Comparison of ENCODE assay signal across 8 cellular contexts in genomic region chr11:62678770-62679696, GRCh38. TPM values are rescaled to one million over a fixed set of nuclear protein-coding genes. Genes with fewer than 3 reads are reported as not detected.
A peak's percentile ranks its signal among the peaks of the same experiment; 100 is the strongest.
DNase-seq lines count a peak whose midpoint lies in the region; ATAC-seq and TF ChIP-seq lines count a peak whose summit lies in the region.

Gene UBXN1 (minus strand): TSS chr11:62679073. CDS start chr11:62678923, 150 bp downstream.

- H3K27me3 ChIP-seq in Karpas-422 (ENCODE audit: low read length) (no peaks in the 10 kb centered on the region), fibroblast of lung (ENCODE audit: control insufficient read depth, insufficient read depth, low read length) (no peaks in the 10 kb centered on the region)

- H3K9me2 ChIP-seq in Karpas-422 (replicated peaks; ENCODE audit: insufficient read depth, low read length), result no peaks in the 10 kb centered on the region

- H3K4me3 Mint-ChIP-seq in naive thymus-derived CD8-positive, alpha-beta T cell, result peak within 1 kb of the TSS; percentile 86 to 94 (median 90)
- H3K4me3 Mint-ChIP-seq in stimulated activated naive B cell treated with anti-CD40 and anti-IgM and Interleukin-4, amounts not matched to agents 10 μg/mL and 1 μg/mL and 100 μg/mL, for 72 hours, result peak within 1 kb of the TSS; percentile 90 to 96

- H3K9me3 Mint-ChIP-seq in naive thymus-derived CD8-positive, alpha-beta T cell, result no peaks in the 10 kb centered on the region
- no peaks in the 10 kb centered on the region for H3K9me3 Mint-ChIP-seq in stimulated activated naive B cell treated with anti-CD40 and anti-IgM and Interleukin-4, amounts not matched to agents 10 μg/mL and 1 μg/mL and 100 μg/mL, for 72 hours

- H3K36me3 ChIP-seq in Karpas-422 (ENCODE audit: insufficient read depth, low read length) (peaks cover 9% of the 10 kb centered on the region; the same call in 1 of the 2 replicates), fibroblast of lung (ENCODE audit: control insufficient read depth, insufficient read depth, low read length) (peaks cover 7% of the 10 kb centered on the region)

- peak within 1 kb of the TSS; percentile 98 for H3K4me3 ChIP-seq in Karpas-422 (ENCODE audit: low read length)
- H3K4me3 ChIP-seq in fibroblast of lung (replicated peaks in 1 of 4; ENCODE audit: control extremely low read depth in 1 of 4, insufficient read depth in 1 of 4, low read depth in 3 of 4, low read length in 4 of 4), result peak within 1 kb of the TSS; percentile 74 to 88 (median 82)

- TF ChIP-seq CTCF in RWPE1 (conservative IDR thresholded peaks at IDR 0.05; ENCODE audit: low read depth) (no peak), fibroblast of lung (conservative IDR thresholded peaks at IDR 0.05 in 1 of 2, IDR thresholded peaks at IDR 0.05 in 1 of 2; ENCODE audit: low read depth in 1 of 2, low read length in 2 of 2) (no peak)

- no peaks in the 10 kb centered on the region for H3K27me3 Mint-ChIP-seq in naive thymus-derived CD8-positive, alpha-beta T cell
- no peaks in the 10 kb centered on the region for H3K27me3 Mint-ChIP-seq in stimulated activated naive B cell treated with anti-CD40 and anti-IgM and Interleukin-4, amounts not matched to agents 10 μg/mL and 1 μg/mL and 100 μg/mL, for 72 hours

- no peaks in the 10 kb centered on the region; the same call in 1 of the 2 replicates for H4K20me1 ChIP-seq in Karpas-422 (ENCODE audit: insufficient read depth, low read depth, low read length)
- H4K20me1 ChIP-seq in fibroblast of lung (ENCODE audit: control insufficient read depth, extremely low read depth, insufficient read depth, low read length), result no peaks in the 10 kb centered on the region

- DNase-seq in CD1c-positive myeloid dendritic cell (ENCODE audit: extremely low spot score) (peak; percentile 98), Karpas-422 (peak; percentile 96), RWPE1 (ENCODE audit: low spot score) (peak; percentile 79), fibroblast of lung (ENCODE audit: low read depth in 2 of 2) (peak; percentile 89)
- peak; percentile 63 to 77 for DNase-seq in activated T-helper 1 cell treated with anti-CD3 and anti-CD28 coated beads, Interleukin-2, amount 50 U/mL, for 16 hours (ENCODE audit: low read depth in 1 of 2, low spot score in 1 of 2)
- peak; percentile 68 to 89 (median 78) for DNase-seq in naive thymus-derived CD8-positive, alpha-beta T cell
- DNase-seq in stimulated activated naive B cell treated with anti-CD40 and anti-IgM and Interleukin-4, amounts not matched to agents 10 μg/mL and 1 μg/mL and 100 μg/mL, for 72 hours, result peak; percentile 87

- peaks cover 19 to 42% (median 38%) of the 10 kb centered on the region in 4 donors for H3K4me1 Mint-ChIP-seq in naive thymus-derived CD8-positive, alpha-beta T cell
- peaks cover 25 to 37% of the 10 kb centered on the region in 2 donors for H3K4me1 Mint-ChIP-seq in stimulated activated naive B cell treated with anti-CD40 and anti-IgM and Interleukin-4, amounts not matched to agents 10 μg/mL and 1 μg/mL and 100 μg/mL, for 72 hours

- POLR2A ChIA-PET in RWPE1 (lab: Yijun Ruan, JAX; ENCODE audit: low non-redundant PET), result interaction anchor here (0.9 to 1.1 kb wide), 2 partner anchors 30 to 47 kb away, joined by 4 to 6 read pairs; no protein-coding TSS in a partner anchor
- POLR2A ChIA-PET in naive thymus-derived CD8-positive, alpha-beta T cell (lab: Charles Lee), result interaction anchor here (0.6 to 3.3 kb wide), 24 partner anchors 8 to 162 kb away, joined by 3 to 28 read pairs (median 6); partner anchors contain the start of genes B3GAT3, C11orf98, CSKMT and EEF1G

- peaks cover 0 to 37% (median 4%) of the 10 kb centered on the region in 3 donors for H3K36me3 Mint-ChIP-seq in naive thymus-derived CD8-positive, alpha-beta T cell
- peaks cover 23 to 31% of the 10 kb centered on the region in 2 donors for H3K36me3 Mint-ChIP-seq in stimulated activated naive B cell treated with anti-CD40 and anti-IgM and Interleukin-4, amounts not matched to agents 10 μg/mL and 1 μg/mL and 100 μg/mL, for 72 hours

- peak; percentile 59 for ATAC-seq in GM21381 (IDR thresholded peaks at IDR 0.05; ENCODE audit: unreplicated experiment)
- ATAC-seq in naive thymus-derived CD8-positive, alpha-beta T cell, result peak; percentile 84 to 87
- peak; percentile 88 to 89 for ATAC-seq in stimulated activated naive B cell treated with anti-CD40 and anti-IgM and Interleukin-4, amounts not matched to agents 10 μg/mL and 1 μg/mL and 100 μg/mL, for 72 hours (replicated peaks)

- H3K4me1 ChIP-seq in Karpas-422 (ENCODE audit: low read length) (peaks cover 31% of the 10 kb centered on the region), fibroblast of lung (ENCODE audit: control insufficient read depth, extremely low read depth, insufficient read depth, low read length) (peaks cover 5% of the 10 kb centered on the region)

- peak within 1 kb of the TSS; percentile 94 to 98 (median 95) for H3K27ac Mint-ChIP-seq in naive thymus-derived CD8-positive, alpha-beta T cell
- peak within 1 kb of the TSS; percentile 98 for H3K27ac Mint-ChIP-seq in stimulated activated naive B cell treated with anti-CD40 and anti-IgM and Interleukin-4, amounts not matched to agents 10 μg/mL and 1 μg/mL and 100 μg/mL, for 72 hours

- H3K79me2 ChIP-seq in Karpas-422 (ENCODE audit: low read length) (peaks cover 34% of the 10 kb centered on the region), fibroblast of lung (ENCODE audit: control insufficient read depth, insufficient read depth, low read length) (peaks cover 13% of the 10 kb centered on the region)

- H2AFZ ChIP-seq in Karpas-422 (ENCODE audit: low read length) (peak within 1 kb of the TSS; percentile 77), fibroblast of lung (ENCODE audit: low read length) (peak within 1 kb of the TSS; percentile 61)

- peak within 1 kb of the TSS; percentile 73 for H3K27ac ChIP-seq in Karpas-422 (ENCODE audit: low read length)
- H3K27ac ChIP-seq in RWPE1, result peak within 1 kb of the TSS; percentile 88
- H3K27ac ChIP-seq in fibroblast of lung (ENCODE audit: insufficient read depth, low read length), result peak within 1 kb of the TSS; percentile 88

- H3K9me3 ChIP-seq in Karpas-422 (ENCODE audit: low read length), result no peaks in the 10 kb centered on the region
- no peaks in the 10 kb centered on the region for H3K9me3 ChIP-seq in fibroblast of lung (ENCODE audit: control insufficient read depth, insufficient read depth, low read depth, low read length)

- H3K9ac ChIP-seq in Karpas-422 (ENCODE audit: low read length) (peak within 1 kb of the TSS; percentile 97), fibroblast of lung (ENCODE audit: insufficient read depth, low read length) (peak within 1 kb of the TSS; percentile 90)

- CTCF ChIA-PET in RWPE1 (lab: Yijun Ruan, JAX), result no interaction called here

- H3K4me2 ChIP-seq in Karpas-422 (ENCODE audit: low read depth, low read length, poor library complexity, severe bottlenecking) (peak within 1 kb of the TSS; percentile 100), fibroblast of lung (ENCODE audit: extremely low read depth, insufficient read depth, low read length) (peak within 1 kb of the TSS; percentile 99)

RNA-seq across cellular contexts. Expression of gene UBXN1, which starts in this region (rescaled TPM):
- total RNA-seq in Karpas-422 (2014; rRNA removed; shearing (Covaris generic); ENCODE audit: low replicate concordance), result 160 and 334 TPM in 2 replicates
- 143 and 229 TPM in 2 replicates for total RNA-seq in fibroblast of lung
- 76.4 and 88.6 TPM in 2 replicates for polyA plus RNA-seq in fibroblast of lung
- polyA plus RNA-seq in fibroblast of lung (2012), result 94.8 and 108 TPM in 2 replicates
- polyA minus RNA-seq in fibroblast of lung (ENCODE audit: low replicate concordance), result 22.4 and 24.9 TPM in 2 replicates
- total RNA-seq in naive thymus-derived CD8-positive, alpha-beta T cell, result 100 to 1,000 TPM; 214 to 218 TPM
- 100 to 1,000 TPM; 188 to 219 (median 218) TPM for polyA plus RNA-seq in naive thymus-derived CD8-positive, alpha-beta T cell

Comparison
In these comparisons a context has a peak if more than half of its experiments do, and no peak if none do; other contexts are left out.
1. Peak in every context shown above with its lines: DNase-seq, ATAC-seq, H3K4me3 ChIP-seq and H3K27ac ChIP-seq.